8 cellular contexts compared by ENCODE assay signal in genomic region chr3:187368251-187368733, GRCh38. TPM values are rescaled to one million over a fixed set of nuclear protein-coding genes. Genes with fewer than 3 reads are reported as not detected.
DNase-seq lines count a peak whose midpoint lies in the region; ATAC-seq and TF ChIP-seq lines count a peak whose summit lies in the region.

A gene with protein sequence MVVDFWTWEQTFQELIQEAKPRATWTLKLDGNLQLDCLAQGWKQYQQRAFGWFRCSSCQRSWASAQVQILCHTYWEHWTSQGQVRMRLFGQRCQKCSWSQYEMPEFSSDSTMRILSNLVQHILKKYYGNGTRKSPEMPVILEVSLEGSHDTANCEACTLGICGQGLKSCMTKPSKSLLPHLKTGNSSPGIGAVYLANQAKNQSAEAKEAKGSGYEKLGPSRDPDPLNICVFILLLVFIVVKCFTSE (plus strand): TSS chr3:187368385. CDS start chr3:187368442, 57 bp downstream.

- 1 to 3% methylated on average over 5 of the region's 5 CpGs for WGBS in thyroid gland, 2 donors

- peak within 1 kb of the TSS; percentile 77 for H3K4me2 ChIP-seq in DND-41 (ENCODE audit: insufficient read depth, low read length)

- intact Hi-C loops in thyroid gland (cut with DNase I): no loop called here

- peak within 1 kb of the TSS; percentile 84 for H2AFZ ChIP-seq in DND-41 (ENCODE audit: low read depth, low read length)

- H3K4me1 ChIP-seq in DND-41 (ENCODE audit: insufficient read depth, low read length) (peaks cover 29% of the 10 kb centered on the region), thyroid gland (peaks cover 14 to 21% of the 10 kb centered on the region in 2 donors)

- peak within 1 kb of the TSS; percentile 99 for H3K27ac Mint-ChIP-seq in effector memory CD8-positive, alpha-beta T cell

- no peaks in the 10 kb centered on the region for H4K20me1 ChIP-seq in DND-41 (ENCODE audit: insufficient read depth, low read length)

- peak within 1 kb of the TSS; percentile 93 to 99 for H3K4me3 Mint-ChIP-seq in effector memory CD8-positive, alpha-beta T cell

- no peaks in the 10 kb centered on the region for H3K27me3 Mint-ChIP-seq in effector memory CD8-positive, alpha-beta T cell

- H3K79me2 ChIP-seq in DND-41 (ENCODE audit: insufficient read depth, low read length): peaks cover 11% of the 10 kb centered on the region

- H3K36me3 Mint-ChIP-seq in effector memory CD8-positive, alpha-beta T cell (ENCODE audit: insufficient read depth): peaks cover 6% of the 10 kb centered on the region

- H3K9me3 ChIP-seq in DND-41 (ENCODE audit: insufficient read depth, low read length, severe bottlenecking): no peaks in the 10 kb centered on the region
- no peaks in the 10 kb centered on the region for H3K9me3 ChIP-seq in thyroid gland

- H3K4me3 ChIP-seq in DND-41 (ENCODE audit: low read depth in 1 of 2, low read length in 2 of 2): peak within 1 kb of the TSS; percentile 18 to 58; a peak in 3 of 4 replicates
- H3K4me3 ChIP-seq in thyroid gland (replicated peaks in 1 of 3): peak within 1 kb of the TSS in 1 of 3 donors; percentile 22

- DNase-seq in DND-41: peak; percentile 60
- peak; percentile 2 for DNase-seq in HS-5 (ENCODE audit: low read depth)
- DNase-seq in activated CD4-positive, alpha-beta T cell treated with anti-CD3 and anti-CD28 coated beads, Interleukin-2, amount 50 U/mL, for 48 hours: peak; percentile 20 to 39
- peak; percentile 21 to 35 (median 22) for DNase-seq in effector memory CD8-positive, alpha-beta T cell
- peak; percentile 8 for DNase-seq in myocyte (ENCODE audit: low read depth)
- DNase-seq in thyroid gland: peak; percentile 50 to 55
- no peak for DNase-seq in retina

- TF ChIP-seq POLR2A in thyroid gland (IDR thresholded peaks at IDR 0.05): peak in 1 of 2 donors; percentile 30

- H3K36me3 ChIP-seq in DND-41 (ENCODE audit: insufficient read depth, low read length): peaks cover 11% of the 10 kb centered on the region
- H3K36me3 ChIP-seq in thyroid gland: no peaks in the 10 kb centered on the region

- no peaks in the 10 kb centered on the region for H3K9me3 Mint-ChIP-seq in effector memory CD8-positive, alpha-beta T cell

- no peak for TF ChIP-seq CTCF in DND-41 (IDR thresholded peaks at IDR 0.05; ENCODE audit: borderline replicate concordance, extremely low read depth, low read length, poor library complexity, severe bottlenecking)
- no peak for TF ChIP-seq CTCF in thyroid gland (IDR thresholded peaks at IDR 0.05)

- peak; percentile 84 for ATAC-seq in DND-41 (ENCODE audit: insufficient read depth, low read depth)
- peak; percentile 90 for ATAC-seq in GM21360 (IDR thresholded peaks at IDR 0.05; ENCODE audit: unreplicated experiment)
- peak; percentile 89 for ATAC-seq in effector memory CD8-positive, alpha-beta T cell (replicated peaks)

- H3K27ac ChIP-seq in DND-41 (ENCODE audit: low read length) (peak within 1 kb of the TSS; percentile 93), thyroid gland (peak within 1 kb of the TSS; percentile 86 to 95 (median 88))

- peak within 1 kb of the TSS; percentile 64 for H3K9ac ChIP-seq in DND-41 (ENCODE audit: low read depth, low read length)

- H3K4me1 Mint-ChIP-seq in effector memory CD8-positive, alpha-beta T cell (ENCODE audit: low read depth in 2 of 2): peaks cover 19 to 27% of the 10 kb centered on the region in 2 donors

- no peaks in the 10 kb centered on the region for H3K27me3 ChIP-seq in DND-41 (ENCODE audit: insufficient read depth, low read length, poor library complexity)
- no peaks in the 10 kb centered on the region for H3K27me3 ChIP-seq in thyroid gland

RNA-seq across cellular contexts. Expression of the gene that starts here (rescaled TPM):
- total RNA-seq in myocyte (0.11 TPM in 1 of 2 replicates, not detected in the other), thyroid gland (1 to 10 TPM in 2 of 4 donors, under 1 TPM in 2; 0.45 to 3.4 (median 1.5) TPM)
- polyA plus RNA-seq in myocyte (2012): not detected

Comparison
In these comparisons a context has a peak if more than half of its experiments do, and no peak if none do; other contexts are left out.
1. Peak in DNase-seq in myocyte; RNA of the gene not detected or under 1 TPM.